In genomic region chr4:100841911-100842310, GRCh38 we compare ENCODE assay signal across 19 cellular contexts.
"Had no signal": no experiment of that assay in that cellular context is flagged by ENCODE, and none has a peak within 500 bp of the region (broad histone marks: within the 10 kb centered on the region; RNA-seq: fewer than 3 reads in every experiment).

No MANE protein-coding gene starts in this region.

- DNase-seq: activated CD4-positive, alpha-beta T cell treated with anti-CD3 and anti-CD28 coated beads, Interleukin-2, amount 10 ng/mL, durations not matched to agents 7 days and 5 days; activated CD8-positive, alpha-beta memory T cell treated with anti-CD3 and anti-CD28 coated beads, Interleukin-2, amount 50 U/mL, for 48 hours; activated naive CD4-positive, alpha-beta T cell; activated naive CD8-positive, alpha-beta T cell treated with anti-CD3 and anti-CD28 coated beads, Interleukin-2, amount 10 ng/mL, durations not matched to agents 7 days and 5 days; anterior cingulate cortex; dorsolateral prefrontal cortex; endodermal cell; heart right ventricle; mucosa of descending colon; natural killer cell; small intestine; stimulated activated CD4-positive, alpha-beta T cell treated with anti-CD3 and anti-CD28 coated beads, Interleukin-4, amount 100 ng/mL, for 4 hours; stimulated activated CD8-positive, alpha-beta memory T cell treated with anti-CD3 and anti-CD28 coated beads, Interleukin-4, amount 100 ng/mL, for 48 hours; stimulated activated naive CD8-positive, alpha-beta T cell treated with anti-CD3 and anti-CD28 coated beads, Interleukin-15, Interleukin-2, amounts not matched to agents 100 U/mL and 50 U/mL, for 24 hours; T-helper 2 cell; transverse colon had no signal

- H3K4me3 ChIP-seq: dorsolateral prefrontal cortex, heart right ventricle, mucosa of descending colon, right atrium auricular region, transverse colon, vagina had no signal

- H3K9me3 Mint-ChIP-seq: activated CD4-positive, alpha-beta T cell treated with anti-CD3 and anti-CD28 coated beads, Interleukin-2, amount 10 ng/mL, durations not matched to agents 7 days and 5 days; endodermal cell had no signal

- H3K4me1 Mint-ChIP-seq: activated CD4-positive, alpha-beta T cell treated with anti-CD3 and anti-CD28 coated beads, Interleukin-2, amount 10 ng/mL, durations not matched to agents 7 days and 5 days; activated naive CD8-positive, alpha-beta T cell treated with anti-CD3 and anti-CD28 coated beads, Interleukin-2, amount 10 ng/mL, durations not matched to agents 7 days and 5 days; natural killer cell had no signal

- H3K36me3 Mint-ChIP-seq: activated naive CD8-positive, alpha-beta T cell treated with anti-CD3 and anti-CD28 coated beads, Interleukin-2, amount 10 ng/mL, durations not matched to agents 7 days and 5 days; natural killer cell had no signal

- ATAC-seq: heart right ventricle; left lobe of liver; mucosa of descending colon; natural killer cell; stimulated activated naive CD8-positive, alpha-beta T cell treated with anti-CD3 and anti-CD28 coated beads, Interleukin-15, Interleukin-2, amounts not matched to agents 100 U/mL and 50 U/mL, for 24 hours had no signal

- H3K4me3 Mint-ChIP-seq: activated CD4-positive, alpha-beta T cell treated with anti-CD3 and anti-CD28 coated beads, Interleukin-2, amount 10 ng/mL, durations not matched to agents 7 days and 5 days; activated naive CD8-positive, alpha-beta T cell treated with anti-CD3 and anti-CD28 coated beads, Interleukin-2, amount 10 ng/mL, durations not matched to agents 7 days and 5 days; endodermal cell; natural killer cell had no signal

- H3K27ac Mint-ChIP-seq: activated CD4-positive, alpha-beta T cell treated with anti-CD3 and anti-CD28 coated beads, Interleukin-2, amount 10 ng/mL, durations not matched to agents 7 days and 5 days; activated naive CD8-positive, alpha-beta T cell treated with anti-CD3 and anti-CD28 coated beads, Interleukin-2, amount 10 ng/mL, durations not matched to agents 7 days and 5 days; endodermal cell; natural killer cell had no signal
